ENCODE assay signal across 11 cellular contexts in genomic region chr7:45157653-45158401, GRCh38. TPM values are rescaled to one million over a fixed set of nuclear protein-coding genes. Genes with fewer than 3 reads are reported as not detected.
DNase-seq lines count a peak whose midpoint lies in the region; ATAC-seq, FAIRE-seq and TF ChIP-seq lines count a peak whose summit lies in the region.
"Had no signal": no experiment of that assay in that cellular context is flagged by ENCODE, and none has a peak within 500 bp of the region (broad histone marks: within the 10 kb centered on the region; RNA-seq: fewer than 3 reads in every experiment).

Gene RAMP3 (plus strand): TSS chr7:45157791. CDS start chr7:45157829, 38 bp downstream.

- H3K27me3 ChIP-seq in H7 (ENCODE audit: control insufficient read depth, insufficient read depth, low read length): peaks cover 30% of the 10 kb centered on the region

- no peak for FAIRE-seq in kidney (lab: Jason Lieb, UNC)
- FAIRE-seq: frontal cortex had no signal

- H3K27ac Mint-ChIP-seq in activated CD8-positive, alpha-beta T cell treated with anti-CD3 and anti-CD28 coated beads for 36 hours: no peak within 1 kb of the TSS

- no peaks in the 10 kb centered on the region for H3K9me3 Mint-ChIP-seq in activated CD8-positive, alpha-beta T cell treated with anti-CD3 and anti-CD28 coated beads for 36 hours

- peaks cover 21% of the 10 kb centered on the region for H3K27me3 Mint-ChIP-seq in activated CD8-positive, alpha-beta T cell treated with anti-CD3 and anti-CD28 coated beads for 36 hours

- H3K4me3 ChIP-seq in H7 (ENCODE audit: insufficient read depth, low read depth, low read length) (peak within 1 kb of the TSS; percentile 52), kidney (ENCODE audit: low read length in 2 of 2) (peak within 1 kb of the TSS; percentile 50 to 51), skin epidermis (peak within 1 kb of the TSS in 6 of 7 experiments; percentile 24 to 38 (median 30))

- no peak for TF ChIP-seq CTCF in kidney (IDR thresholded peaks at IDR 0.05; ENCODE audit: borderline replicate concordance, extremely low read depth, insufficient read depth)
- TF ChIP-seq CTCF in activated CD8-positive, alpha-beta T cell treated with anti-CD3 and anti-CD28 coated beads for 36 hours (IDR thresholded peaks at IDR 0.05): no peak

- no peaks in the 10 kb centered on the region for H3K36me3 Mint-ChIP-seq in activated CD8-positive, alpha-beta T cell treated with anti-CD3 and anti-CD28 coated beads for 36 hours (ENCODE audit: low read depth)

- ATAC-seq in activated CD8-positive, alpha-beta T cell treated with anti-CD3 and anti-CD28 coated beads for 36 hours: no peak

- CTCF ChIA-PET in activated CD8-positive, alpha-beta T cell treated with anti-CD3 and anti-CD28 coated beads for 36 hours (lab: Charles Lee): interaction anchor here (3.5 kb wide), 1 partner anchor 102 kb away, joined by 29 read pairs; no protein-coding TSS in a partner anchor

- H3K4me1 Mint-ChIP-seq in activated CD8-positive, alpha-beta T cell treated with anti-CD3 and anti-CD28 coated beads for 36 hours (ENCODE audit: low read depth): peaks cover 2% of the 10 kb centered on the region

- H3K9ac ChIP-seq in kidney (ENCODE audit: low read length in 2 of 2): peak within 1 kb of the TSS in 1 of 2 donors; percentile 71

- POLR2A ChIA-PET in activated CD8-positive, alpha-beta T cell treated with anti-CD3 and anti-CD28 coated beads for 36 hours (lab: Charles Lee): no interaction called here

- H3K4me1 ChIP-seq in kidney (ENCODE audit: control insufficient read depth in 1 of 2, insufficient read depth in 1 of 2, low read depth in 1 of 2, low read length in 2 of 2): peaks cover 0 to 3% of the 10 kb centered on the region in 2 donors

- DNase-seq in H7 (peak; percentile 92), dermis blood vessel endothelial cell (no peak), kidney (peak; percentile 74), GM19238 (ENCODE audit: insufficient read length, low spot score) (no peak), NCI-H345 treated with DMSO at 0.1 percent for 48 hours (lab: John Stamatoyannopoulos, UW; ENCODE audit: unreplicated experiment) (no peak), NCI-H187 (lab: John Stamatoyannopoulos, UW) (no peak)
- DNase-seq in activated CD8-positive, alpha-beta T cell treated with anti-CD3 and anti-CD28 coated beads for 36 hours: no peak
- DNase-seq: DND-41, NCI-H2107 had no signal

- H3K27ac ChIP-seq in kidney (ENCODE audit: low read depth in 2 of 2, low read length in 2 of 2): peak within 1 kb of the TSS; percentile 9 to 33
- peak within 1 kb of the TSS in 15 of 21 experiments; percentile 3 to 72 (median 40) for H3K27ac ChIP-seq in skin epidermis

- no peak within 1 kb of the TSS for H3K4me3 Mint-ChIP-seq in activated CD8-positive, alpha-beta T cell treated with anti-CD3 and anti-CD28 coated beads for 36 hours

- H3K9me3 ChIP-seq in kidney (ENCODE audit: control insufficient read depth in 1 of 2, low read length in 2 of 2): no peaks in the 10 kb centered on the region

- intact Hi-C loops in kidney (cut with DNase I): loop anchor here (5.0 to 10.0 kb wide), 2 partner anchors 99 to 707 kb away; no protein-coding TSS in a partner anchor
- intact Hi-C loops in activated CD8-positive, alpha-beta T cell treated with anti-CD3 and anti-CD28 coated beads for 36 hours (cut with micrococcal nuclease): no loop called here

- H3K36me3 ChIP-seq in H7 (replicated peaks; ENCODE audit: control insufficient read depth, insufficient read depth, low read length) (no peaks in the 10 kb centered on the region), kidney (ENCODE audit: control insufficient read depth in 1 of 2, insufficient read depth in 2 of 2, low read length in 2 of 2) (no peaks in the 10 kb centered on the region)

RNA-seq across cellular contexts. Expression of gene RAMP3, which starts in this region (rescaled TPM):
- total RNA-seq in H7 (2014; rRNA removed; shearing (Covaris generic)): 0.11 and 0.31 TPM in 2 replicates
- 114 and 116 TPM in 2 replicates for total RNA-seq in dermis blood vessel endothelial cell
- total RNA-seq in kidney: 82.6 TPM
- polyA plus RNA-seq in kidney (ENCODE audit: insufficient read depth, low read depth, low replicate concordance): 168 TPM
- total RNA-seq in activated CD8-positive, alpha-beta T cell treated with anti-CD3 and anti-CD28 coated beads for 36 hours: not detected

Comparison
In these comparisons a context has a peak if more than half of its experiments do, and no peak if none do; other contexts are left out.
1. RNA of gene RAMP3 (total RNA-seq): 114 to 116 TPM in dermis blood vessel endothelial cell and 82.6 TPM in kidney (single experiment); 0.11 to 0.31 TPM in H7 and not detected in activated CD8-positive, alpha-beta T cell treated with anti-CD3 and anti-CD28 coated beads for 36 hours; every median in the first group is over 10 times any median in the second.
2. Peak in DNase-seq and H3K4me3 ChIP-seq in H7; RNA of the gene not detected or under 1 TPM.
3. Peak in every context shown above with its lines, with median percentiles within 50 percentile points of each other: H3K4me3 ChIP-seq.